In genomic region chr1:12617901-12618660, GRCh38 we compare ENCODE assay signal across 8 cellular contexts. TPM values are rescaled to one million over a fixed set of nuclear protein-coding genes. Genes with fewer than 3 reads are reported as not detected.
A peak's percentile ranks its signal among the peaks of the same experiment; 100 is the strongest.
DNase-seq lines count a peak whose midpoint lies in the region; ATAC-seq and TF ChIP-seq lines count a peak whose summit lies in the region.

TSS of gene DHRS3 (minus strand) at chr1:12618210. CDS start at chr1:12617348, 862 bp downstream.

- H3K27me3 ChIP-seq in colonic mucosa: no peaks in the 10 kb centered on the region
- H3K27me3 ChIP-seq in layer of hippocampus (ENCODE audit: control insufficient read depth, insufficient read depth, low read length): peaks cover 6% of the 10 kb centered on the region

- H3K4me3 ChIP-seq in colonic mucosa: peak within 1 kb of the TSS; percentile 86

- DNase-seq in NCI-H2171 (lab: John Stamatoyannopoulos, UW): peak; percentile 91
- DNase-seq in activated CD4-positive, alpha-beta T cell treated with anti-CD3 and anti-CD28 coated beads for 4 hours: peak; percentile 52 to 56
- DNase-seq in colonic mucosa: peak; percentile 84
- peak; percentile 73 for DNase-seq in stimulated activated CD4-positive, alpha-beta T cell treated with anti-CD3 and anti-CD28 coated beads, Interleukin-15, amount 100 ng/mL, for 24 hours

- H3K9ac ChIP-seq in colonic mucosa (ENCODE audit: low read depth in 2 of 2, low read length in 2 of 2): peak within 1 kb of the TSS; percentile 82 to 91

- no peak; the same call in 1 of the 2 replicates for TF ChIP-seq CTCF in 22Rv1 (IDR thresholded peaks at IDR 0.05)
- no peak for TF ChIP-seq CTCF in colonic mucosa (IDR thresholded peaks at IDR 0.05)

- ATAC-seq in GM18909 (IDR thresholded peaks at IDR 0.05; ENCODE audit: poor library complexity, unreplicated experiment) (peak; percentile 33), GM19452 (IDR thresholded peaks at IDR 0.05; ENCODE audit: unreplicated experiment) (no peak)

- H3K4me1 ChIP-seq in colonic mucosa: peaks cover 8% of the 10 kb centered on the region

- H3K27ac ChIP-seq in 22Rv1: peak within 1 kb of the TSS; percentile 81
- peak within 1 kb of the TSS; percentile 97 for H3K27ac ChIP-seq in colonic mucosa
- peak within 1 kb of the TSS; percentile 88 for H3K27ac ChIP-seq in layer of hippocampus (ENCODE audit: low read depth, low read length)

- no peaks in the 10 kb centered on the region for H3K9me3 ChIP-seq in colonic mucosa

- no peaks in the 10 kb centered on the region for H3K36me3 ChIP-seq in colonic mucosa

- intact Hi-C loops in colonic mucosa (cut with DNase I): loop anchor here (2.0 to 5.0 kb wide), 2 partner anchors 21 to 211 kb away; no protein-coding TSS in a partner anchor

RNA-seq across cellular contexts. Expression of gene DHRS3, which starts in this region (rescaled TPM):
- total RNA-seq in colonic mucosa: 100 to 1,000 TPM in 1 of 2 donors, 10 to 100 TPM in 1; 69.6 to 120 TPM
